ENCODE assay signal across 21 cellular contexts in the genomic region with DNA sequence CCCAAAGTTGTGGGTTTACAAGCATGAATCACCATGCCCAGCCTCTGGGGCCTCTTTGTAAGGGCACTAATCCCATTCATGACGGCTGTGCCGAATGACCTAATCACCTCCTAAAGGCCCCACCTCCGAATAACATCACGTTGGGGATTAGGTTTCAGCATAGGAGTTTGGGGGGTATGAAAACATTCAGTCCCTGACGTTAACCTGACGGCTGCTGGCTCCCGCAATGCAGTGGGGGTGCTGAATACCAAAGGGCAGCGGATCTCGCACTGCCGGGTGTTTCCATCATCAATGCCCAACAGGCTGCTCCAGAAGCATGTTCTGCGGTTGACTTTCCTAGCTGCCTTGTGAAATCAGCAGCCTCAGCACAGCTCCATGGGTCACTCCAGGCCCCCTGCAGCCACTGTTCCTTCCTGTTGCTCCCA.
A peak's percentile ranks its signal among the peaks of the same experiment; 100 is the strongest.
DNase-seq lines count a peak whose midpoint lies in the region; ATAC-seq, FAIRE-seq and TF ChIP-seq lines count a peak whose summit lies in the region.
"Had no signal": no experiment of that assay in that cellular context is flagged by ENCODE, and none has a peak within 500 bp of the region (broad histone marks: within the 10 kb centered on the region; RNA-seq: fewer than 3 reads in every experiment).

No MANE protein-coding gene starts in this region.

- H3K4me1 ChIP-seq in H1 (replicated peaks in 1 of 4; ENCODE audit: control insufficient read depth in 3 of 4, insufficient read depth in 4 of 4, low read length in 3 of 4) = peaks cover 0 to 4% (median under 1%) of the 10 kb centered on the region in 4 experiments; a peak in 2 of 7 replicates
- peaks cover 0 to 4% of the 10 kb centered on the region in 2 donors for H3K4me1 ChIP-seq in neuronal stem cell (ENCODE audit: control insufficient read depth in 2 of 2, insufficient read depth in 1 of 2, low read depth in 1 of 2, low read length in 2 of 2)
- H3K4me1 ChIP-seq: uterus had no signal

- H4K8ac ChIP-seq in H1 (ENCODE audit: extremely low read depth, insufficient read depth, low read length) (no peak overlapping the region), neuronal stem cell (ENCODE audit: low read depth, low read length) (no peak overlapping the region)

- H3K9me3 ChIP-seq in H1 (ENCODE audit: insufficient read depth in 2 of 2, low read depth in 1 of 2, low read length in 1 of 2) (peaks cover 3 to 7% of the 10 kb centered on the region in 2 experiments; a peak in 1 of 4 replicates), neuronal stem cell (replicated peaks in 1 of 2; ENCODE audit: control insufficient read depth in 2 of 2, insufficient read depth in 1 of 2, low read depth in 1 of 2, low read length in 2 of 2) (no peaks in the 10 kb centered on the region)
- H3K9me3 ChIP-seq: SK-N-SH, uterus had no signal

- FAIRE-seq in H1 (lab: Jason Lieb, UNC) = no peak
- FAIRE-seq: astrocyte, D721Med, keratinocyte had no signal

- DNase-seq in ELF-1 (ENCODE audit: low read depth, low spot score) (peak; percentile 32), NB4 (ENCODE audit: low read depth) (peak; percentile 14), H1 (ENCODE audit: low read depth in 1 of 2, low spot score in 2 of 2) (peak in 1 of 2 experiments; percentile 15), neuronal stem cell (ENCODE audit: low spot score) (no peak), CD1c-positive myeloid dendritic cell (ENCODE audit: extremely low spot score) (no peak), dermis blood vessel endothelial cell (no peak)
- DNase-seq in activated CD4-positive, alpha-beta T cell treated with anti-CD3 and anti-CD28 coated beads, Interleukin-2, amount 50 U/mL, for 4 hours = no peak
- DNase-seq in stimulated activated naive CD8-positive, alpha-beta T cell treated with anti-CD3 and anti-CD28 coated beads, Interleukin-15, amount 100 ng/mL, for 72 hours = no peak
- DNase-seq: activated CD4-positive, alpha-beta T cell treated with anti-CD3 and anti-CD28 coated beads for 1 hour; activated naive CD4-positive, alpha-beta T cell treated with anti-CD3 and anti-CD28 coated beads, Interleukin-2, amount 50 U/mL, for 16 hours; GDM1; NCI-H1105; nucleus accumbens; RPMI8226; SK-N-SH; uterus had no signal

- CTCF ChIA-PET in H1 (lab: Charles Lee; ENCODE audit: partially characterized antibody) = interaction anchor here (0.9 to 2.3 kb wide), 4 partner anchors 8 to 69 kb away, joined by 3 to 9 read pairs (median 6); no protein-coding TSS in a partner anchor

- H4K91ac ChIP-seq in H1 (replicated peaks; ENCODE audit: insufficient read length, low read length) (no peak overlapping the region), neuronal stem cell (ENCODE audit: low read depth, low read length, poor library complexity) (no peak overlapping the region)

- no peaks in the 10 kb centered on the region for H3K23me2 ChIP-seq in H1 (ENCODE audit: low read depth, low read length)

- H3K18ac ChIP-seq in H1 (ENCODE audit: extremely low read depth, low read length) (no peak overlapping the region), neuronal stem cell (ENCODE audit: low read length) (peak overlapping the region; percentile 67)

- H3K79me2 ChIP-seq in H1 (ENCODE audit: control insufficient read depth in 1 of 2, insufficient read depth in 2 of 2, low read length in 2 of 2) = no peaks in the 10 kb centered on the region

- no peak overlapping the region for H3K4me3 Mint-ChIP-seq in stimulated activated naive CD8-positive, alpha-beta T cell treated with anti-CD3 and anti-CD28 coated beads, Interleukin-15, amount 100 ng/mL, for 72 hours

- H3K14ac ChIP-seq in H1 (ENCODE audit: insufficient read length) = no peak overlapping the region
- H3K14ac ChIP-seq in neuronal stem cell (ENCODE audit: low read length) = no peak overlapping the region

- H3K79me1 ChIP-seq in H1 (ENCODE audit: low read depth, low read length) (no peaks in the 10 kb centered on the region), neuronal stem cell (ENCODE audit: low read depth, low read length) (no peaks in the 10 kb centered on the region)

- H2AFZ ChIP-seq in H1 (ENCODE audit: low read length) = no peak overlapping the region
- no peak overlapping the region for H2AFZ ChIP-seq in neuronal stem cell (ENCODE audit: low read length)

- H3K4me1 Mint-ChIP-seq in stimulated activated naive CD8-positive, alpha-beta T cell treated with anti-CD3 and anti-CD28 coated beads, Interleukin-15, amount 100 ng/mL, for 72 hours = no peaks in the 10 kb centered on the region

- H3K4me2 ChIP-seq in H1 (ENCODE audit: insufficient read depth in 1 of 2, low read depth in 2 of 2, low read length in 2 of 2) = no peak overlapping the region
- no peak overlapping the region for H3K4me2 ChIP-seq in neuronal stem cell (ENCODE audit: insufficient read depth, low read length, poor library complexity, severe bottlenecking)
- H3K4me2 ChIP-seq: SK-N-SH had no signal

- no peak overlapping the region for H3K27ac ChIP-seq in H1 (ENCODE audit: low read depth, low read length)
- no peak overlapping the region for H3K27ac ChIP-seq in neuronal stem cell (replicated peaks; ENCODE audit: low read length)
- H3K27ac ChIP-seq: C4-2B, uterus had no signal

- H3K23ac ChIP-seq in H1 (ENCODE audit: insufficient read length) (no peak overlapping the region), neuronal stem cell (ENCODE audit: low read depth, low read length, poor library complexity) (peak overlapping the region; percentile 13)

- POLR2A ChIA-PET in H1 (lab: Charles Lee; ENCODE audit: partially characterized antibody) = interaction anchor here (1.6 kb wide), 1 partner anchor 36 kb away, joined by 6 read pairs; no protein-coding TSS in a partner anchor

- H3K27me3 Mint-ChIP-seq in stimulated activated naive CD8-positive, alpha-beta T cell treated with anti-CD3 and anti-CD28 coated beads, Interleukin-15, amount 100 ng/mL, for 72 hours = no peaks in the 10 kb centered on the region

- no peak overlapping the region for H2BK20ac ChIP-seq in H1 (ENCODE audit: low read length)

- TF ChIP-seq POLR2A in NB4 (IDR thresholded peaks at IDR 0.05; ENCODE audit: extremely low read depth, insufficient read length) = no peak
- TF ChIP-seq POLR2A in H1 (IDR thresholded peaks at IDR 0.05; ENCODE audit: control extremely low read depth in 1 of 2, low read depth in 2 of 2, low read length in 2 of 2) = no peak

- H4K20me1 ChIP-seq in H1 (replicated peaks in 1 of 2; ENCODE audit: control insufficient read depth in 1 of 2, insufficient read depth in 2 of 2, low read length in 2 of 2) = no peaks in the 10 kb centered on the region

- no peak for TF ChIP-seq EP300 in H1 (IDR thresholded peaks at IDR 0.05; ENCODE audit: borderline replicate concordance in 1 of 2, low read depth in 2 of 2, low read length in 2 of 2)

- no peak overlapping the region for H2BK120ac ChIP-seq in H1 (replicated peaks; ENCODE audit: low read depth, low read length)
- no peak overlapping the region for H2BK120ac ChIP-seq in neuronal stem cell (ENCODE audit: low read depth, low read length)

- H3K56ac ChIP-seq in H1 (replicated peaks; ENCODE audit: insufficient read length, low read depth, low read length) = no peak overlapping the region

- TF ChIP-seq CTCF in NB4 (IDR thresholded peaks at IDR 0.05; ENCODE audit: low read depth, low read length) (no peak), H1 (IDR thresholded peaks at IDR 0.05; ENCODE audit: control extremely low read depth in 1 of 3, insufficient read depth in 1 of 3, low read depth in 1 of 3, low read length in 3 of 3) (no peak)

- H2AK5ac ChIP-seq in H1 (ENCODE audit: low read depth, low read length) (no peak overlapping the region; the same call in 1 of the 2 replicates), neuronal stem cell (ENCODE audit: low read depth, low read length) (no peak overlapping the region)

- H3K9me3 Mint-ChIP-seq in stimulated activated naive CD8-positive, alpha-beta T cell treated with anti-CD3 and anti-CD28 coated beads, Interleukin-15, amount 100 ng/mL, for 72 hours = no peaks in the 10 kb centered on the region

- no peak for ATAC-seq in stimulated activated naive CD8-positive, alpha-beta T cell treated with anti-CD3 and anti-CD28 coated beads, Interleukin-15, amount 100 ng/mL, for 72 hours

- TF ChIP-seq RAD21 in H1 (IDR thresholded peaks at IDR 0.05 in 1 of 2, conservative IDR thresholded peaks at IDR 0.05 in 1 of 2; ENCODE audit: low read depth in 2 of 2, low read length in 2 of 2) = no peak

- no peak overlapping the region for H2BK12ac ChIP-seq in H1 (ENCODE audit: low read depth, low read length)
- peak overlapping the region; percentile 60 for H2BK12ac ChIP-seq in neuronal stem cell (ENCODE audit: low read length)

- H3K4ac ChIP-seq in H1 (replicated peaks; ENCODE audit: insufficient read length, low read depth, low read length) (no peak overlapping the region), neuronal stem cell (ENCODE audit: low read length) (peak overlapping the region; percentile 32)

- H3K27me3 ChIP-seq in H1 (replicated peaks in 1 of 4; ENCODE audit: control insufficient read depth in 3 of 4, extremely low read depth in 1 of 4, insufficient read depth in 3 of 4, low read length in 3 of 4) (no peaks in the 10 kb centered on the region; a peak in 1 of 7 replicates), neuronal stem cell (ENCODE audit: control insufficient read depth in 3 of 3, insufficient read depth in 3 of 3, low read depth in 1 of 3, low read length in 3 of 3) (peaks cover 0 to 10% (median 0%) of the 10 kb centered on the region in 3 experiments)
- H3K27me3 ChIP-seq: uterus had no signal

- no peak overlapping the region for H2BK5ac ChIP-seq in H1 (ENCODE audit: low read depth, low read length)
- H2BK5ac ChIP-seq in neuronal stem cell (ENCODE audit: low read length) = no peak overlapping the region

- H2BK15ac ChIP-seq in H1 (ENCODE audit: low read length) = no peak overlapping the region
- H2BK15ac ChIP-seq in neuronal stem cell (ENCODE audit: low read length) = peak overlapping the region; percentile 69

- H3K4me3 ChIP-seq in NB4 (ENCODE audit: low read depth, low read length) = no peak overlapping the region
- no peak overlapping the region for H3K4me3 ChIP-seq in H1 (ENCODE audit: extremely low read depth in 1 of 4, insufficient read depth in 2 of 4, low read depth in 3 of 4, low read length in 4 of 4)
- no peak overlapping the region for H3K4me3 ChIP-seq in neuronal stem cell (ENCODE audit: low read length in 2 of 2)
- H3K4me3 ChIP-seq: lung, uterus had no signal

- 71% methylated on average over 11 of the region's 11 CpGs; no CpG with 5 or more reads in 1 of the 2 experiments for WGBS in H1 (ENCODE audit: extremely low coverage in 1 of 2, insufficient coverage in 1 of 2, insufficient read length in 1 of 2, insufficient replicate concordance in 2 of 2, low coverage in 1 of 2, low lambda C conversion rate in 2 of 2, missing lambda C conversion rate in 1 of 2), 2 experiments
- WGBS in neuronal stem cell (ENCODE audit: extremely low coverage in 2 of 2, insufficient read length in 2 of 2, insufficient replicate concordance in 1 of 2), 2 donors = no CpG with 5 or more reads among the region's 11 CpGs

- H3K27ac Mint-ChIP-seq in stimulated activated naive CD8-positive, alpha-beta T cell treated with anti-CD3 and anti-CD28 coated beads, Interleukin-15, amount 100 ng/mL, for 72 hours = no peak overlapping the region

- H4K5ac ChIP-seq in H1 (ENCODE audit: insufficient read length, low read depth, low read length) = no peak overlapping the region

- H3K36me3 ChIP-seq in H1 (ENCODE audit: control insufficient read depth in 2 of 4, insufficient read depth in 4 of 4, low read length in 3 of 4) (no peaks in the 10 kb centered on the region), neuronal stem cell (replicated peaks in 1 of 2; ENCODE audit: control insufficient read depth in 2 of 2, insufficient read depth in 2 of 2, low read length in 2 of 2) (no peaks in the 10 kb centered on the region)
- H3K36me3 ChIP-seq: uterus had no signal

- H3K9ac ChIP-seq in H1 (replicated peaks in 1 of 4; ENCODE audit: extremely low read depth in 1 of 4, low read depth in 3 of 4, low read length in 3 of 4) = no peak overlapping the region
- H3K9ac ChIP-seq in neuronal stem cell (ENCODE audit: low read depth, low read length, poor library complexity) = no peak overlapping the region
- H3K9ac ChIP-seq: SK-N-SH had no signal

Comparison
In these comparisons a context has a peak if more than half of its experiments do, and no peak if none do; other contexts are left out.
1. DNase-seq: peak in ELF-1 (single experiment) and NB4 (single experiment); none in neuronal stem cell (single experiment), CD1c-positive myeloid dendritic cell (single experiment), dermis blood vessel endothelial cell (single experiment), activated CD4-positive, alpha-beta T cell treated with anti-CD3 and anti-CD28 coated beads, Interleukin-2, amount 50 U/mL, for 4 hours (0 of 2) and stimulated activated naive CD8-positive, alpha-beta T cell treated with anti-CD3 and anti-CD28 coated beads, Interleukin-15, amount 100 ng/mL, for 72 hours (0 of 2).